19 cellular contexts compared by ENCODE assay signal in genomic region chr17:5800646-5801045, GRCh38.
"Had no signal": no experiment of that assay in that cellular context is flagged by ENCODE, and none has a peak within 500 bp of the region (broad histone marks: within the 10 kb centered on the region; RNA-seq: fewer than 3 reads in every experiment).

No MANE protein-coding gene starts in this region.

- H3K4me1 ChIP-seq: esophagus muscularis mucosa, tibial artery had no signal

- ATAC-seq: activated T-cell treated with anti-CD3 and anti-CD28 coated beads, Interleukin-2, amount 50 U/mL, for 72 hours; left lobe of liver; stimulated activated naive CD8-positive, alpha-beta T cell treated with anti-CD3 and anti-CD28 coated beads, Interleukin-15, Interleukin-2, amounts not matched to agents 100 U/mL and 50 U/mL, for 24 hours had no signal

- H3K27ac ChIP-seq: brain microvascular endothelial cell, esophagus muscularis mucosa, tibial artery had no signal

- H3K4me3 ChIP-seq: esophagus muscularis mucosa, tibial artery had no signal

- H3K36me3 ChIP-seq: brain microvascular endothelial cell, esophagus muscularis mucosa, tibial artery had no signal

- DNase-seq: activated CD4-positive, alpha-beta T cell treated with anti-CD3 and anti-CD28 coated beads for 1 hour; activated effector memory CD4-positive, alpha-beta T cell treated with anti-CD3 and anti-CD28 coated beads, Interleukin-2, amount 50 U/mL, for 16 hours; activated naive CD4-positive, alpha-beta T cell treated with anti-CD3 and anti-CD28 coated beads, Interleukin-2, amount 50 U/mL, for 16 hours; activated T-cell treated with anti-CD3 and anti-CD28 coated beads, Interleukin-2, amount 50 U/mL, for 72 hours; aorta; brain microvascular endothelial cell; cortex of kidney; islet precursor cell; nephron progenitor cell; occipital lobe; retina; stimulated activated CD4-positive, alpha-beta T cell treated with anti-CD3 and anti-CD28 coated beads, Interleukin-12 subunit alpha, Interleukin-12 subunit beta, amount 100 ng/mL, for 4 hours; stimulated activated CD4-positive, alpha-beta T cell treated with anti-CD3 and anti-CD28 coated beads, Interleukin-1b, Interleukin-23, amount 100 ng/mL, for 48 hours; stimulated activated CD8-positive, alpha-beta memory T cell treated with anti-CD3 and anti-CD28 coated beads, Interleukin-4, amount 100 ng/mL, for 48 hours; stimulated activated naive CD8-positive, alpha-beta T cell treated with anti-CD3 and anti-CD28 coated beads, Interleukin-15, Interleukin-2, amounts not matched to agents 100 U/mL and 50 U/mL, for 24 hours; substantia nigra; tibial artery had no signal

- H3K27me3 ChIP-seq: brain microvascular endothelial cell had no signal

- H3K9me3 ChIP-seq: esophagus muscularis mucosa, tibial artery had no signal
